Comparison of ENCODE assay signal across 29 cellular contexts in the genomic region with DNA sequence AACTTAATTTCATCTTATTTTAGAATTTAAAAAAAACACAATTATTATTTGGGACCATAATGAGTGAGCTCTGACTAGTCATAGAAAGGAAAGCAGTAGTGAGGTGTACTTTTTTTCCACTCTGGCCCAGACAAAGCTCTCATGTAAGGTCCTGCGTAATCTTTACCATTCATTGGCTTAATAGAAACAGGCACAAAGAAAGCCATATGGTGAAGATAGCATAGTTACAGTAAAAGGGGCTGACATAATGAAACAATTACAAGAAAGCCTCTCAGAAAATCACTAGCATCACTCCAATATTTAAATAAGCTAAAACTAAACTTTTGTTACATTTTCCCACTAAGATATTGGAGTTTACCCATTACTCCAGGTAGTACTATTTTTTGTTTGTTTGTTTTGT.
"Had no signal": no experiment of that assay in that cellular context is flagged by ENCODE, and none has a peak within 500 bp of the region (broad histone marks: within the 10 kb centered on the region; RNA-seq: fewer than 3 reads in every experiment).

No MANE protein-coding gene starts in this region.

- DNase-seq: activated B cell treated with CpG ODN at 0.5 μM for 24 hours; activated CD4-positive, alpha-beta memory T cell treated with anti-CD3 and anti-CD28 coated beads for 36 hours; activated CD4-positive, alpha-beta T cell treated with anti-CD3 and anti-CD28 coated beads for 4 hours; activated CD4-positive, alpha-beta T cell treated with anti-CD3 and anti-CD28 coated beads, Interleukin-2, amount 10 ng/mL, durations not matched to agents 24 days and 14 days; activated CD4-positive, alpha-beta T cell treated with anti-CD3 and anti-CD28 coated beads, Interleukin-2, amount 50 U/mL, for 1 hour; activated CD4-positive, alpha-beta T cell treated with anti-CD3 and anti-CD28 coated beads, Interleukin-2, amount 50 U/mL, for 4 hours; activated CD4-positive, CD25-positive, alpha-beta regulatory T cell treated with anti-CD3 and anti-CD28 coated beads, Interleukin-2, amount 50 U/mL, for 72 hours; activated CD8-positive, alpha-beta memory T cell treated with anti-CD3 and anti-CD28 coated beads, Interleukin-2, amount 50 U/mL, for 4 hours; activated CD8-positive, alpha-beta T cell treated with anti-CD3 and anti-CD28 coated beads for 36 hours; activated effector memory CD4-positive, alpha-beta T cell treated with anti-CD3 and anti-CD28 coated beads, Interleukin-2, amount 50 U/mL, for 16 hours; activated gamma-delta T cell treated with Interleukin-2 at 50 U/mL for 16 hours; activated naive CD4-positive, alpha-beta T cell; activated naive CD4-positive, alpha-beta T cell treated with anti-CD3 and anti-CD28 coated beads for 36 hours; activated naive CD4-positive, alpha-beta T cell treated with anti-CD3 and anti-CD28 coated beads, Interleukin-2, amount 50 U/mL, for 16 hours; activated naive CD8-positive, alpha-beta T cell treated with anti-CD3 and anti-CD28 coated beads for 36 hours; activated T-cell treated with anti-CD3 and anti-CD28 coated beads for 4 hours; activated T-cell treated with anti-CD3 and anti-CD28 coated beads, Interleukin-2, amount 50 U/mL, for 1 hour; activated T-cell treated with anti-CD3 and anti-CD28 coated beads, Interleukin-2, amount 50 U/mL, for 4 hours; activated T-cell treated with anti-CD3 and anti-CD28 coated beads, Interleukin-2, amount 50 U/mL, for 72 hours; adrenal gland; amniotic stem cell; aorta; body of pancreas; brain microvascular endothelial cell; central memory CD4-positive, alpha-beta T cell; T-helper 2 cell; T-helper 9 cell had no signal

- ATAC-seq: activated CD8-positive, alpha-beta T cell treated with anti-CD3 and anti-CD28 coated beads for 36 hours; activated naive CD4-positive, alpha-beta T cell treated with anti-CD3 and anti-CD28 coated beads, Interleukin-2, amount 50 U/mL, for 72 hours; activated T-cell treated with anti-CD3 and anti-CD28 coated beads, Interleukin-2, amount 50 U/mL, for 4 hours; activated T-cell treated with anti-CD3 and anti-CD28 coated beads, Interleukin-2, amount 50 U/mL, for 72 hours; activated T-helper 17 cell treated with anti-CD3 and anti-CD28 coated beads, Interleukin-2, amount 50 U/mL, for 72 hours; body of pancreas had no signal
